ENCODE assay signal across 21 cellular contexts in the genomic region with DNA sequence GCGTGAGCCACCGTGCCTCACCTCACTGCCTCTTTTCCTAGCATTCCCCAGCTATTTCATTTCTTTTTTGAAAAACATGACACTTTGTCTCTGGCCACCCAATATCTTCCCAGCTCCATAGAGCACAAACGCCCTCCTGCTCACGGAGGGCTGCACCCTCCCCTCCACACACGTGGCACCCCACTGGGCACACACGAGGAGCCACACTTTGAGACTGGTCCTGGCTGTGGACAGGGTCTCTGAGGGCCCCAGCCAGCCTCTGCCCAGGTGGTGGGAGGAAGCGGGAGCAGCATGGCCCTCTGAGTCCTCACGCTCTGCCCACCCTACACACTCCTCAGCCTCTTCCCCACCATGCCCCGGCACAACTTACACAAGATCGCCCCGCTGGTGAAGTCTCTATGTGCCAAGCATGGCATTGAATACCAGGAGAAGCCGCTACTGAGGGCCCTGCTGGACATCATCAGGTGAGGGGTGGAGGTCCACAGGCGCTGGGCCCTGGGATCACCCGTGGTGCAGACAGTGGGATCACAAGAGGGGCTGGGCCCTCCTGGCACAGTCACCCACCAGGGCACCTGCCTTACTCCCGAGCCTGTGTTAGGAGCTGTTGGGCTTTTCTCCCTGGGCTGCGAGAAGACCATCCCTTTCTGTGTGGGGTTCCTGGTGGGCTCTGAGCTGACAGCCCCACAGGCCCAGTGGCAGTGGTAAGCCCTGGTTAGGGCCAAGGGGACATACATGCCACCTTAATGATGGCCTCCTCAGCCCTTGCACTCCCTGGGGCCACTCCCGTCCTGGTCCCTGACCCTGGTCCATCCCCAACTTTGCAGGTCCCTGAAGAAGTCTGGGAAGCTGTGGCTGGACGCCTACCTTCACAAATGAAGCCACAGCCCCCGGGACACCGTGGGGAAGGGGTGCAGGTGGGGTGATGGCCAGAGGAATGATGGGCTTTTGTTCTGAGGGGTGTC. TPM values are rescaled to one million over a fixed set of nuclear protein-coding genes. Genes with fewer than 3 reads are reported as not detected.
DNase-seq lines count a peak whose midpoint lies in the region; ATAC-seq and TF ChIP-seq lines count a peak whose summit lies in the region.
"Had no signal": no experiment of that assay in that cellular context is flagged by ENCODE, and none has a peak within 500 bp of the region (broad histone marks: within the 10 kb centered on the region; RNA-seq: fewer than 3 reads in every experiment).

No MANE protein-coding gene starts in this region.

- TF ChIP-seq POLR2A in NB4 (IDR thresholded peaks at IDR 0.05; ENCODE audit: extremely low read depth, insufficient read length) = peak; percentile 11

- intact Hi-C loops in activated CD8-positive, alpha-beta T cell treated with anti-CD3 and anti-CD28 coated beads for 36 hours (cut with micrococcal nuclease) = no loop called here

- H3K27me3 Mint-ChIP-seq in activated CD8-positive, alpha-beta T cell treated with anti-CD3 and anti-CD28 coated beads, Interleukin-2, amount 10 ng/mL, durations not matched to agents 7 days and 5 days (ENCODE audit: low read depth) = no peaks in the 10 kb centered on the region
- H3K27me3 Mint-ChIP-seq in activated CD8-positive, alpha-beta T cell treated with anti-CD3 and anti-CD28 coated beads for 36 hours = no peaks in the 10 kb centered on the region
- H3K27me3 Mint-ChIP-seq in endothelial cell (ENCODE audit: unreplicated experiment) (peaks cover 6% of the 10 kb centered on the region), progenitor cell of endocrine pancreas (no peaks in the 10 kb centered on the region)
- H3K27me3 Mint-ChIP-seq: CD4-positive, alpha-beta T cell had no signal

- H3K27ac Mint-ChIP-seq in activated CD8-positive, alpha-beta T cell treated with anti-CD3 and anti-CD28 coated beads, Interleukin-2, amount 10 ng/mL, durations not matched to agents 7 days and 5 days = peak overlapping the region; percentile 43
- no peak overlapping the region for H3K27ac Mint-ChIP-seq in activated CD8-positive, alpha-beta T cell treated with anti-CD3 and anti-CD28 coated beads for 36 hours
- peak overlapping the region; percentile 77 for H3K27ac Mint-ChIP-seq in endothelial cell (ENCODE audit: unreplicated experiment)
- H3K27ac Mint-ChIP-seq in progenitor cell of endocrine pancreas = peak overlapping the region; percentile 56
- H3K27ac Mint-ChIP-seq: CD4-positive, alpha-beta T cell had no signal

- peaks cover 33% of the 10 kb centered on the region for H3K36me3 Mint-ChIP-seq in activated CD8-positive, alpha-beta T cell treated with anti-CD3 and anti-CD28 coated beads, Interleukin-2, amount 10 ng/mL, durations not matched to agents 7 days and 5 days (ENCODE audit: low read depth)
- peaks cover 14% of the 10 kb centered on the region for H3K36me3 Mint-ChIP-seq in activated CD8-positive, alpha-beta T cell treated with anti-CD3 and anti-CD28 coated beads for 36 hours (ENCODE audit: low read depth)
- H3K36me3 Mint-ChIP-seq in endothelial cell (ENCODE audit: low read depth, unreplicated experiment) = peaks cover 19% of the 10 kb centered on the region
- peaks cover 15% of the 10 kb centered on the region for H3K36me3 Mint-ChIP-seq in progenitor cell of endocrine pancreas (ENCODE audit: insufficient read depth)

- H3K4me3 Mint-ChIP-seq in activated CD8-positive, alpha-beta T cell treated with anti-CD3 and anti-CD28 coated beads, Interleukin-2, amount 10 ng/mL, durations not matched to agents 7 days and 5 days = no peak overlapping the region
- H3K4me3 Mint-ChIP-seq in activated CD8-positive, alpha-beta T cell treated with anti-CD3 and anti-CD28 coated beads for 36 hours = no peak overlapping the region
- H3K4me3 Mint-ChIP-seq in endothelial cell (ENCODE audit: unreplicated experiment) (peak overlapping the region; percentile 67), progenitor cell of endocrine pancreas (ENCODE audit: low read depth) (no peak overlapping the region)
- H3K4me3 Mint-ChIP-seq: CD4-positive, alpha-beta T cell had no signal

- no peak for DNase-seq in activated CD8-positive, alpha-beta T cell treated with anti-CD3 and anti-CD28 coated beads, Interleukin-2, amount 10 ng/mL, durations not matched to agents 7 days and 5 days
- no peak for DNase-seq in activated CD8-positive, alpha-beta T cell treated with anti-CD3 and anti-CD28 coated beads for 36 hours
- no peak for DNase-seq in NB4 (ENCODE audit: low read depth)
- no peak for DNase-seq in endothelial cell (ENCODE audit: low spot score)
- no peak for DNase-seq in progenitor cell of endocrine pancreas (ENCODE audit: low spot score, unreplicated experiment)
- no peak for DNase-seq in GM10266 (ENCODE audit: extremely low spot score)
- no peak for DNase-seq in activated gamma-delta T cell treated with Interleukin-2 at 50 U/mL for 16 hours
- DNase-seq: 8988T; CD4-positive, alpha-beta T cell; DMS153; GF-D8; MM.1S; NCI-H1105; NCI-H2081; NCI-H2171 treated with DMSO at 0.1 percent for 48 hours; NCI-H748 treated with DMSO at 0.1 percent for 48 hours; NK-92 treated with Interleukin-12 subunit alpha and Interleukin-12 subunit beta, amount 100 ng/mL, for 24 hours; Peyer's patch; SHP77 had no signal

- no peak for ATAC-seq in activated CD8-positive, alpha-beta T cell treated with anti-CD3 and anti-CD28 coated beads, Interleukin-2, amount 10 ng/mL, durations not matched to agents 7 days and 5 days
- ATAC-seq in activated CD8-positive, alpha-beta T cell treated with anti-CD3 and anti-CD28 coated beads for 36 hours = no peak
- no peak for ATAC-seq in HG02571 (IDR thresholded peaks at IDR 0.05; ENCODE audit: unreplicated experiment)

- no peak overlapping the region for H3K4me3 ChIP-seq in NB4 (ENCODE audit: low read depth, low read length)
- H3K4me3 ChIP-seq: Peyer's patch, SK-N-MC had no signal

- no peaks in the 10 kb centered on the region for H3K4me1 Mint-ChIP-seq in activated CD8-positive, alpha-beta T cell treated with anti-CD3 and anti-CD28 coated beads, Interleukin-2, amount 10 ng/mL, durations not matched to agents 7 days and 5 days (ENCODE audit: low read depth)
- H3K4me1 Mint-ChIP-seq in activated CD8-positive, alpha-beta T cell treated with anti-CD3 and anti-CD28 coated beads for 36 hours (ENCODE audit: low read depth) = no peaks in the 10 kb centered on the region
- H3K4me1 Mint-ChIP-seq in endothelial cell (ENCODE audit: unreplicated experiment) (no peaks in the 10 kb centered on the region), progenitor cell of endocrine pancreas (ENCODE audit: low read depth) (peaks cover 6% of the 10 kb centered on the region)

- CTCF ChIA-PET in activated CD8-positive, alpha-beta T cell treated with anti-CD3 and anti-CD28 coated beads, Interleukin-2, amount 10 ng/mL, durations not matched to agents 7 days and 5 days (lab: Charles Lee) = no interaction called here
- CTCF ChIA-PET in activated CD8-positive, alpha-beta T cell treated with anti-CD3 and anti-CD28 coated beads for 36 hours (lab: Charles Lee) = interaction anchor here (1.5 to 3.4 kb wide), 3 partner anchors 33 to 243 kb away, joined by 3 to 12 read pairs (median 8); no protein-coding TSS in a partner anchor

- POLR2A ChIA-PET in activated CD8-positive, alpha-beta T cell treated with anti-CD3 and anti-CD28 coated beads, Interleukin-2, amount 10 ng/mL, durations not matched to agents 7 days and 5 days (lab: Charles Lee) = interaction anchor here (1.5 kb wide), 1 partner anchor 68 kb away, joined by 3 read pairs; no protein-coding TSS in a partner anchor
- POLR2A ChIA-PET in activated CD8-positive, alpha-beta T cell treated with anti-CD3 and anti-CD28 coated beads for 36 hours (lab: Charles Lee) = no interaction called here

- no peaks in the 10 kb centered on the region for H3K9me3 Mint-ChIP-seq in activated CD8-positive, alpha-beta T cell treated with anti-CD3 and anti-CD28 coated beads, Interleukin-2, amount 10 ng/mL, durations not matched to agents 7 days and 5 days (ENCODE audit: insufficient read depth)
- no peaks in the 10 kb centered on the region for H3K9me3 Mint-ChIP-seq in activated CD8-positive, alpha-beta T cell treated with anti-CD3 and anti-CD28 coated beads for 36 hours
- no peaks in the 10 kb centered on the region for H3K9me3 Mint-ChIP-seq in endothelial cell (ENCODE audit: unreplicated experiment)
- no peaks in the 10 kb centered on the region for H3K9me3 Mint-ChIP-seq in progenitor cell of endocrine pancreas (ENCODE audit: low read depth)
- H3K9me3 Mint-ChIP-seq: CD4-positive, alpha-beta T cell had no signal

- TF ChIP-seq CTCF in activated CD8-positive, alpha-beta T cell treated with anti-CD3 and anti-CD28 coated beads for 36 hours (IDR thresholded peaks at IDR 0.05) = no peak
- TF ChIP-seq CTCF in NB4 (IDR thresholded peaks at IDR 0.05; ENCODE audit: low read depth, low read length) (no peak), endothelial cell (IDR thresholded peaks at IDR 0.05; ENCODE audit: unreplicated experiment) (no peak), progenitor cell of endocrine pancreas (IDR thresholded peaks at IDR 0.05; ENCODE audit: unreplicated experiment) (no peak), GM10266 (IDR thresholded peaks at IDR 0.05; ENCODE audit: control insufficient read depth, insufficient read depth, low read depth, missing control alignments) (no peak)

RNA-seq across cellular contexts. Expression of gene FADS3, which starts 26.2 kb away (rescaled TPM):
- 1 to 10 TPM; 3.8 to 4.5 TPM for total RNA-seq in activated CD8-positive, alpha-beta T cell treated with anti-CD3 and anti-CD28 coated beads, Interleukin-2, amount 10 ng/mL, durations not matched to agents 7 days and 5 days
- 10 to 100 TPM; 10.3 to 13.9 TPM for total RNA-seq in activated CD8-positive, alpha-beta T cell treated with anti-CD3 and anti-CD28 coated beads for 36 hours
- total RNA-seq in endothelial cell (ENCODE audit: unreplicated experiment) = 42.0 TPM
- total RNA-seq in progenitor cell of endocrine pancreas = 21.2 and 23.7 TPM in 2 replicates

RNA-seq across cellular contexts. Expression of gene FADS2, which starts 37.0 kb away (rescaled TPM):
- total RNA-seq in activated CD8-positive, alpha-beta T cell treated with anti-CD3 and anti-CD28 coated beads, Interleukin-2, amount 10 ng/mL, durations not matched to agents 7 days and 5 days = 100 to 1,000 TPM; 395 to 416 TPM
- total RNA-seq in activated CD8-positive, alpha-beta T cell treated with anti-CD3 and anti-CD28 coated beads for 36 hours = 100 to 1,000 TPM; 131 to 134 TPM
- total RNA-seq in endothelial cell (ENCODE audit: unreplicated experiment) (682 TPM), progenitor cell of endocrine pancreas (399 and 402 TPM in 2 replicates)

RNA-seq across cellular contexts. Expression of gene FADS1, which starts 48.3 kb away (rescaled TPM):
- 10 to 100 TPM; 84.1 to 92.8 TPM for total RNA-seq in activated CD8-positive, alpha-beta T cell treated with anti-CD3 and anti-CD28 coated beads, Interleukin-2, amount 10 ng/mL, durations not matched to agents 7 days and 5 days
- 10 to 100 TPM; 33.9 to 34.4 TPM for total RNA-seq in activated CD8-positive, alpha-beta T cell treated with anti-CD3 and anti-CD28 coated beads for 36 hours
- total RNA-seq in endothelial cell (ENCODE audit: unreplicated experiment) (102 TPM), progenitor cell of endocrine pancreas (114 and 121 TPM in 2 replicates)

RNA-seq across cellular contexts. Expression of gene RAB3IL1, which starts 52.3 kb away (rescaled TPM):
- total RNA-seq in activated CD8-positive, alpha-beta T cell treated with anti-CD3 and anti-CD28 coated beads, Interleukin-2, amount 10 ng/mL, durations not matched to agents 7 days and 5 days = not detected
- not detected for total RNA-seq in activated CD8-positive, alpha-beta T cell treated with anti-CD3 and anti-CD28 coated beads for 36 hours
- 8.9 TPM for total RNA-seq in endothelial cell (ENCODE audit: unreplicated experiment)
- total RNA-seq in progenitor cell of endocrine pancreas = 0.53 and 0.67 TPM in 2 replicates
- total RNA-seq: CD4-positive, alpha-beta T cell had no signal
